In genomic region chr4:1746265-1746691, GRCh38 we compare ENCODE assay signal across 8 cellular contexts. TPM values are rescaled to one million over a fixed set of nuclear protein-coding genes. Genes with fewer than 3 reads are reported as not detected.
DNase-seq lines count a peak whose midpoint lies in the region; ATAC-seq and TF ChIP-seq lines count a peak whose summit lies in the region.

No MANE protein-coding gene starts in this region.

- no peaks in the 10 kb centered on the region for H3K36me3 ChIP-seq in ascending aorta
- peaks cover 26% of the 10 kb centered on the region for H3K36me3 ChIP-seq in iPS DF 6.9 (ENCODE audit: control insufficient read depth, insufficient read depth, low read length)

- no CpG with 5 or more reads among the region's 17 CpGs for WGBS in iPS DF 6.9 (ENCODE audit: insufficient coverage, insufficient read length)

- peak; percentile 56 for DNase-seq in NCI-H345 (lab: John Stamatoyannopoulos, UW)
- no peak for DNase-seq in NCI-H345 treated with DMSO at 0.1 percent for 48 hours (lab: John Stamatoyannopoulos, UW; ENCODE audit: unreplicated experiment)
- peak; percentile 46 for DNase-seq in M059J (ENCODE audit: low read depth)
- DNase-seq in T-helper 22 cell (ENCODE audit: low read depth) = peak; percentile 42
- DNase-seq in ascending aorta (ENCODE audit: low spot score in 2 of 2) = peak in 1 of 2 donors; percentile 76
- DNase-seq in iPS DF 6.9 (ENCODE audit: low read depth, low spot score) = peak; percentile 68
- peak; percentile 62 to 79 (median 65) for DNase-seq in stimulated activated CD4-positive, alpha-beta T cell treated with anti-CD3 and anti-CD28 coated beads, Interleukin-1b, Interleukin-23, amount 100 ng/mL, for 24 hours (ENCODE audit: low read depth in 4 of 4, low spot score in 1 of 4)

- H3K27ac ChIP-seq in ascending aorta (no peak overlapping the region), iPS DF 6.9 (ENCODE audit: low read length) (no peak overlapping the region)

- no peak for ATAC-seq in GM21381 (IDR thresholded peaks at IDR 0.05; ENCODE audit: unreplicated experiment)

- H3K27me3 ChIP-seq in ascending aorta (no peaks in the 10 kb centered on the region), iPS DF 6.9 (ENCODE audit: control insufficient read depth, insufficient read depth, low read length) (no peaks in the 10 kb centered on the region)

- H3K9me3 ChIP-seq in ascending aorta = no peaks in the 10 kb centered on the region
- H3K9me3 ChIP-seq in iPS DF 6.9 (ENCODE audit: control insufficient read depth, insufficient read depth, low read length) = no peaks in the 10 kb centered on the region

- H3K4me1 ChIP-seq in ascending aorta (peaks cover 0 to 2% of the 10 kb centered on the region in 2 donors), iPS DF 6.9 (ENCODE audit: control insufficient read depth, insufficient read depth, low read length) (peaks cover 7% of the 10 kb centered on the region; the same call in 1 of the 2 replicates)

- TF ChIP-seq CTCF in ascending aorta (IDR thresholded peaks at IDR 0.05) = peak; percentile 52 to 67 (median 58)

- no peak overlapping the region for H3K4me3 ChIP-seq in ascending aorta
- H3K4me3 ChIP-seq in iPS DF 6.9 (ENCODE audit: low read length) = no peak overlapping the region

- intact Hi-C loops in ascending aorta (cut with DNase I) = loop anchor here (2.0 to 5.0 kb wide), 2 partner anchors 66 to 153 kb away; no protein-coding TSS in a partner anchor

RNA-seq across cellular contexts. Expression of gene TACC3, which starts 25.0 kb away (rescaled TPM):
- 24.0 and 40.6 TPM in 2 replicates for total RNA-seq in M059J (2014; rRNA removed; shearing (Covaris generic))
- total RNA-seq in ascending aorta = 2.7 TPM

RNA-seq across cellular contexts. Expression of gene TMEM129, which starts 25.2 kb away (rescaled TPM):
- total RNA-seq in M059J (2014; rRNA removed; shearing (Covaris generic)) = 25.0 and 37.6 TPM in 2 replicates
- total RNA-seq in ascending aorta = 192 TPM

RNA-seq across cellular contexts. Expression of gene SLBP, which starts 34.2 kb away (rescaled TPM):
- 135 and 161 TPM in 2 replicates for total RNA-seq in M059J (2014; rRNA removed; shearing (Covaris generic))
- 218 TPM for total RNA-seq in ascending aorta

RNA-seq across cellular contexts. Expression of gene FGFR3, which starts 46.8 kb away (rescaled TPM):
- 1.4 and 1.9 TPM in 2 replicates for total RNA-seq in M059J (2014; rRNA removed; shearing (Covaris generic))
- 3.7 TPM for total RNA-seq in ascending aorta
